In genomic region chr19:29724102-29724641, GRCh38 we compare ENCODE assay signal across 8 cellular contexts. TPM values are rescaled to one million over a fixed set of nuclear protein-coding genes. Genes with fewer than 3 reads are reported as not detected.
DNase-seq lines count a peak whose midpoint lies in the region; ATAC-seq and TF ChIP-seq lines count a peak whose summit lies in the region.

No MANE protein-coding gene starts in this region.

- H3K27me3 ChIP-seq in iPS-20b (ENCODE audit: insufficient read depth, low read length): peaks cover 33% of the 10 kb centered on the region
- H3K27me3 ChIP-seq in stomach: peaks cover 0 to 64% (median 40%) of the 10 kb centered on the region in 3 donors

- H3K36me3 Mint-ChIP-seq in activated naive CD8-positive, alpha-beta T cell treated with anti-CD3 and anti-CD28 coated beads, Interleukin-2, amount 50 U/mL, for 24 hours (ENCODE audit: low read depth): no peaks in the 10 kb centered on the region
- no peaks in the 10 kb centered on the region for H3K36me3 Mint-ChIP-seq in activated T-helper 1 cell treated with anti-CD3 and anti-CD28 coated beads, Interleukin-12 subunit alpha, Interleukin-12 subunit beta, Interleukin-2, Interleukin-4 antibody, amounts not matched to agents 30 ng/mL and 10 ng/mL and 1 ng/mL, durations not matched to agents 14 hours and 24 hours and 36 hours (ENCODE audit: low read depth)

- H3K27me3 Mint-ChIP-seq in activated naive CD8-positive, alpha-beta T cell treated with anti-CD3 and anti-CD28 coated beads, Interleukin-2, amount 50 U/mL, for 24 hours: peaks cover 2% of the 10 kb centered on the region
- H3K27me3 Mint-ChIP-seq in activated T-helper 1 cell treated with anti-CD3 and anti-CD28 coated beads, Interleukin-12 subunit alpha, Interleukin-12 subunit beta, Interleukin-2, Interleukin-4 antibody, amounts not matched to agents 30 ng/mL and 10 ng/mL and 1 ng/mL, durations not matched to agents 14 hours and 24 hours and 36 hours (ENCODE audit: insufficient read depth): peaks cover 37% of the 10 kb centered on the region

- H3K27ac Mint-ChIP-seq in activated naive CD8-positive, alpha-beta T cell treated with anti-CD3 and anti-CD28 coated beads, Interleukin-2, amount 50 U/mL, for 24 hours: no peak overlapping the region
- no peak overlapping the region for H3K27ac Mint-ChIP-seq in activated T-helper 1 cell treated with anti-CD3 and anti-CD28 coated beads, Interleukin-12 subunit alpha, Interleukin-12 subunit beta, Interleukin-2, Interleukin-4 antibody, amounts not matched to agents 30 ng/mL and 10 ng/mL and 1 ng/mL, durations not matched to agents 14 hours and 24 hours and 36 hours

- H3K4me1 ChIP-seq in iPS-20b (ENCODE audit: insufficient read depth, low read length) (peaks cover 4% of the 10 kb centered on the region; the same call in 1 of the 2 replicates), stomach (peaks cover 10 to 15% (median 13%) of the 10 kb centered on the region in 4 donors)

- 1 to 2% (median 2%) methylated on average over 26 to 39 of the region's 39 CpGs for WGBS in stomach, 5 donors

- no peaks in the 10 kb centered on the region for H3K36me3 ChIP-seq in iPS-20b (ENCODE audit: insufficient read depth, low read depth, low read length)
- no peaks in the 10 kb centered on the region for H3K36me3 ChIP-seq in stomach

- no peaks in the 10 kb centered on the region for H3K9me3 ChIP-seq in iPS-20b (ENCODE audit: insufficient read depth, low read depth, low read length)
- no peaks in the 10 kb centered on the region for H3K9me3 ChIP-seq in stomach

- peak; percentile 70 for ATAC-seq in activated naive CD8-positive, alpha-beta T cell treated with anti-CD3 and anti-CD28 coated beads, Interleukin-2, amount 50 U/mL, for 24 hours

- DNase-seq in AG09309 (ENCODE audit: low read depth) (no peak), Kasumi-1 (lab: John Stamatoyannopoulos, UW) (peak; percentile 56 to 70), stomach (no peak), NCI-H446 (lab: John Stamatoyannopoulos, UW) (no peak), OCI-M2 (lab: John Stamatoyannopoulos, UW; ENCODE audit: unreplicated experiment) (no peak)
- DNase-seq in activated naive CD8-positive, alpha-beta T cell treated with anti-CD3 and anti-CD28 coated beads, Interleukin-2, amount 50 U/mL, for 24 hours: peak; percentile 53
- no peak for DNase-seq in activated T-helper 1 cell treated with anti-CD3 and anti-CD28 coated beads, Interleukin-12 subunit alpha, Interleukin-12 subunit beta, Interleukin-2, Interleukin-4 antibody, amounts not matched to agents 30 ng/mL and 10 ng/mL and 1 ng/mL, durations not matched to agents 14 hours and 24 hours and 36 hours (ENCODE audit: low spot score)

- TF ChIP-seq EP300 in stomach (IDR thresholded peaks at IDR 0.05): no peak

- H3K4me3 ChIP-seq in AG09309 (ENCODE audit: control insufficient read depth, low read depth, low read length): peak overlapping the region; percentile 26
- peak overlapping the region; percentile 62; the same call in 1 of the 2 replicates for H3K4me3 ChIP-seq in iPS-20b (ENCODE audit: low read length)
- peak overlapping the region in 3 of 4 donors; percentile 28 to 44 (median 28) for H3K4me3 ChIP-seq in stomach

- TF ChIP-seq CTCF in AG09309 (IDR thresholded peaks at IDR 0.05; ENCODE audit: control insufficient read depth, insufficient read depth, low read depth, low read length, missing control alignments) (no peak), stomach (IDR thresholded peaks at IDR 0.05) (no peak)

- intact Hi-C loops in stomach (cut with DNase I; ENCODE audit: low total_unique reads): no loop called here
- intact Hi-C loops in activated T-helper 1 cell treated with anti-CD3 and anti-CD28 coated beads, Interleukin-12 subunit alpha, Interleukin-12 subunit beta, Interleukin-2, Interleukin-4 antibody, amounts not matched to agents 30 ng/mL and 10 ng/mL and 1 ng/mL, durations not matched to agents 14 hours and 24 hours and 36 hours (cut with micrococcal nuclease): no loop called here

- no peak for TF ChIP-seq POLR2A in stomach (IDR thresholded peaks at IDR 0.05)

- H3K27ac ChIP-seq in iPS-20b (ENCODE audit: low read length): no peak overlapping the region
- H3K27ac ChIP-seq in stomach: no peak overlapping the region

- H3K9me3 Mint-ChIP-seq in activated naive CD8-positive, alpha-beta T cell treated with anti-CD3 and anti-CD28 coated beads, Interleukin-2, amount 50 U/mL, for 24 hours: no peaks in the 10 kb centered on the region
- no peaks in the 10 kb centered on the region for H3K9me3 Mint-ChIP-seq in activated T-helper 1 cell treated with anti-CD3 and anti-CD28 coated beads, Interleukin-12 subunit alpha, Interleukin-12 subunit beta, Interleukin-2, Interleukin-4 antibody, amounts not matched to agents 30 ng/mL and 10 ng/mL and 1 ng/mL, durations not matched to agents 14 hours and 24 hours and 36 hours

- peak overlapping the region; percentile 38 for H3K4me3 Mint-ChIP-seq in activated naive CD8-positive, alpha-beta T cell treated with anti-CD3 and anti-CD28 coated beads, Interleukin-2, amount 50 U/mL, for 24 hours
- no peak overlapping the region for H3K4me3 Mint-ChIP-seq in activated T-helper 1 cell treated with anti-CD3 and anti-CD28 coated beads, Interleukin-12 subunit alpha, Interleukin-12 subunit beta, Interleukin-2, Interleukin-4 antibody, amounts not matched to agents 30 ng/mL and 10 ng/mL and 1 ng/mL, durations not matched to agents 14 hours and 24 hours and 36 hours

- peak overlapping the region; percentile 76; the same call in 1 of the 2 replicates for H3K9ac ChIP-seq in iPS-20b (ENCODE audit: low read depth, low read length)

- H3K4me1 Mint-ChIP-seq in activated naive CD8-positive, alpha-beta T cell treated with anti-CD3 and anti-CD28 coated beads, Interleukin-2, amount 50 U/mL, for 24 hours: peaks cover 9% of the 10 kb centered on the region
- H3K4me1 Mint-ChIP-seq in activated T-helper 1 cell treated with anti-CD3 and anti-CD28 coated beads, Interleukin-12 subunit alpha, Interleukin-12 subunit beta, Interleukin-2, Interleukin-4 antibody, amounts not matched to agents 30 ng/mL and 10 ng/mL and 1 ng/mL, durations not matched to agents 14 hours and 24 hours and 36 hours (ENCODE audit: low read depth): peaks cover 4% of the 10 kb centered on the region

RNA-seq across cellular contexts. Expression of gene C19orf12, which starts 9.1 kb away (rescaled TPM):
- total RNA-seq in stomach: 10 to 100 TPM in 4 of 5 donors, 1 to 10 TPM in 1; 4.6 to 67.2 (median 33.0) TPM
- polyA plus RNA-seq in stomach: 10 to 100 TPM in 2 of 3 donors, 1 to 10 TPM in 1; 9.9 to 15.3 (median 13.7) TPM
- 47.9 and 50.2 TPM in 2 replicates for total RNA-seq in activated T-helper 1 cell treated with anti-CD3 and anti-CD28 coated beads, Interleukin-12 subunit alpha, Interleukin-12 subunit beta, Interleukin-2, Interleukin-4 antibody, amounts not matched to agents 30 ng/mL and 10 ng/mL and 1 ng/mL, durations not matched to agents 14 hours and 24 hours and 36 hours

RNA-seq across cellular contexts. Expression of gene PLEKHF1, which starts 58.9 kb away (rescaled TPM):
- total RNA-seq in stomach: 10 to 100 TPM in 1 of 5 donors, 1 to 10 TPM in 4; 1.8 to 13.6 (median 6.1) TPM
- polyA plus RNA-seq in stomach: 1 to 10 TPM; 5.2 to 8.4 (median 6.7) TPM
- 30.9 and 35.0 TPM in 2 replicates for total RNA-seq in activated T-helper 1 cell treated with anti-CD3 and anti-CD28 coated beads, Interleukin-12 subunit alpha, Interleukin-12 subunit beta, Interleukin-2, Interleukin-4 antibody, amounts not matched to agents 30 ng/mL and 10 ng/mL and 1 ng/mL, durations not matched to agents 14 hours and 24 hours and 36 hours

Comparison
In these comparisons a context has a peak if more than half of its experiments do, and no peak if none do; other contexts are left out.
1. DNase-seq: peak in Kasumi-1 (2 of 2) and activated naive CD8-positive, alpha-beta T cell treated with anti-CD3 and anti-CD28 coated beads, Interleukin-2, amount 50 U/mL, for 24 hours (single experiment); none in AG09309 (single experiment), stomach (single experiment), NCI-H446 (0 of 2), OCI-M2 (single experiment) and activated T-helper 1 cell treated with anti-CD3 and anti-CD28 coated beads, Interleukin-12 subunit alpha, Interleukin-12 subunit beta, Interleukin-2, Interleukin-4 antibody, amounts not matched to agents 30 ng/mL and 10 ng/mL and 1 ng/mL, durations not matched to agents 14 hours and 24 hours and 36 hours (single experiment).
2. Peak in every context shown above with its lines, with median percentiles within 50 percentile points of each other: H3K4me3 ChIP-seq.